17 cellular contexts compared by ENCODE assay signal in genomic region chr7:28759373-28760013, GRCh38.
DNase-seq lines count a peak whose midpoint lies in the region; TF ChIP-seq lines count a peak whose summit lies in the region.
"Had no signal": no experiment of that assay in that cellular context is flagged by ENCODE, and none has a peak within 500 bp of the region (broad histone marks: within the 10 kb centered on the region; RNA-seq: fewer than 3 reads in every experiment).

No MANE protein-coding gene starts in this region.

- H3K36me3 ChIP-seq in transverse colon, result no peaks in the 10 kb centered on the region

- H3K27me3 ChIP-seq in transverse colon, result no peaks in the 10 kb centered on the region

- no peak for TF ChIP-seq POLR2A in transverse colon (IDR thresholded peaks at IDR 0.05)

- no peaks in the 10 kb centered on the region for H3K9me3 Mint-ChIP-seq in nephron
- H3K9me3 Mint-ChIP-seq: activated T-helper 17 cell treated with anti-CD3 and anti-CD28 coated beads, Interleukin-2, amount 50 U/mL, for 72 hours had no signal

- no peak for TF ChIP-seq EP300 in transverse colon (IDR thresholded peaks at IDR 0.05; ENCODE audit: low read depth)

- peaks cover 29% of the 10 kb centered on the region for H3K4me1 Mint-ChIP-seq in nephron
- H3K4me1 Mint-ChIP-seq: activated T-helper 17 cell treated with anti-CD3 and anti-CD28 coated beads, Interleukin-2, amount 50 U/mL, for 72 hours; naive thymus-derived CD4-positive, alpha-beta T cell had no signal

- H3K27ac Mint-ChIP-seq in nephron, result peak overlapping the region in 2 of 3 experiments; percentile 9 to 56
- H3K27ac Mint-ChIP-seq: activated T-helper 17 cell treated with anti-CD3 and anti-CD28 coated beads, Interleukin-2, amount 50 U/mL, for 72 hours; naive thymus-derived CD4-positive, alpha-beta T cell; progenitor cell of endocrine pancreas had no signal

- intact Hi-C loops in transverse colon (cut with DNase I; ENCODE audit: low total_unique reads), result no loop called here

- in situ Hi-C loops in transverse colon (cut with MboI; ENCODE audit: low pct_ligation_motif_present in 1 of 4, low pct_unique_long_range_greater_than_20kb in 1 of 4, low sequenced_read_pairs in 3 of 4), result no loop called here

- no peak overlapping the region for H3K27ac ChIP-seq in transverse colon
- H3K27ac ChIP-seq: thoracic aorta had no signal

- no peak overlapping the region for H3K4me3 Mint-ChIP-seq in nephron
- H3K4me3 Mint-ChIP-seq: activated T-helper 17 cell treated with anti-CD3 and anti-CD28 coated beads, Interleukin-2, amount 50 U/mL, for 72 hours; naive thymus-derived CD4-positive, alpha-beta T cell had no signal

- no peaks in the 10 kb centered on the region for H3K9me3 ChIP-seq in transverse colon
- H3K9me3 ChIP-seq: thoracic aorta had no signal

- DNase-seq in GM04503 (ENCODE audit: low read depth), result peak; percentile 26
- DNase-seq in NCI-H2107 treated with DMSO at 0.1 percent for 48 hours (lab: John Stamatoyannopoulos, UW; ENCODE audit: unreplicated experiment), result peak; percentile 70
- DNase-seq in astrocyte of the hippocampus (ENCODE audit: low read depth, low spot score), result peak; percentile 92
- no peak for DNase-seq in activated naive CD4-positive, alpha-beta T cell treated with anti-CD3 and anti-CD28 coated beads, Interleukin-2, amount 50 U/mL, for 16 hours
- no peak for DNase-seq in transverse colon
- no peak for DNase-seq in LoVo (ENCODE audit: low spot score)
- DNase-seq in GM19240 (ENCODE audit: insufficient read length, low spot score), result no peak
- DNase-seq: activated CD4-positive, CD25-positive, alpha-beta regulatory T cell treated with anti-CD3 and anti-CD28 coated beads, Interleukin-2, amount 50 U/mL, for 72 hours; cortex of kidney; GF-D8; naive thymus-derived CD4-positive, alpha-beta T cell; NCI-H2081 treated with DMSO at 0.1 percent for 48 hours; Right ventricle myocardium superior had no signal

- TF ChIP-seq CTCF in nephron (IDR thresholded peaks at IDR 0.05; ENCODE audit: unreplicated experiment in 3 of 3) (no peak), transverse colon (IDR thresholded peaks at IDR 0.05) (no peak)

- WGBS in transverse colon (ENCODE audit: low coverage in 1 of 2), 2 donors, result 73 to 79% methylated on average over 5 to 6 of the region's 6 CpGs

- no peak overlapping the region for H3K4me3 ChIP-seq in transverse colon
- H3K4me3 ChIP-seq: thoracic aorta had no signal

- H3K36me3 Mint-ChIP-seq in nephron (ENCODE audit: low read depth), result no peaks in the 10 kb centered on the region
- H3K36me3 Mint-ChIP-seq: naive thymus-derived CD4-positive, alpha-beta T cell had no signal

- H3K4me1 ChIP-seq in transverse colon, result no peaks in the 10 kb centered on the region

- no peaks in the 10 kb centered on the region for H3K27me3 Mint-ChIP-seq in nephron (ENCODE audit: low read depth)
- H3K27me3 Mint-ChIP-seq: progenitor cell of endocrine pancreas had no signal

Comparison
In these comparisons a context has a peak if more than half of its experiments do, and no peak if none do; other contexts are left out.
1. DNase-seq: peak in GM04503 (single experiment), NCI-H2107 treated with DMSO at 0.1 percent for 48 hours (single experiment) and astrocyte of the hippocampus (single experiment); none in activated naive CD4-positive, alpha-beta T cell treated with anti-CD3 and anti-CD28 coated beads, Interleukin-2, amount 50 U/mL, for 16 hours (single experiment), transverse colon (single experiment), LoVo (single experiment) and GM19240 (single experiment).